15 cellular contexts compared by ENCODE assay signal in the genomic region with DNA sequence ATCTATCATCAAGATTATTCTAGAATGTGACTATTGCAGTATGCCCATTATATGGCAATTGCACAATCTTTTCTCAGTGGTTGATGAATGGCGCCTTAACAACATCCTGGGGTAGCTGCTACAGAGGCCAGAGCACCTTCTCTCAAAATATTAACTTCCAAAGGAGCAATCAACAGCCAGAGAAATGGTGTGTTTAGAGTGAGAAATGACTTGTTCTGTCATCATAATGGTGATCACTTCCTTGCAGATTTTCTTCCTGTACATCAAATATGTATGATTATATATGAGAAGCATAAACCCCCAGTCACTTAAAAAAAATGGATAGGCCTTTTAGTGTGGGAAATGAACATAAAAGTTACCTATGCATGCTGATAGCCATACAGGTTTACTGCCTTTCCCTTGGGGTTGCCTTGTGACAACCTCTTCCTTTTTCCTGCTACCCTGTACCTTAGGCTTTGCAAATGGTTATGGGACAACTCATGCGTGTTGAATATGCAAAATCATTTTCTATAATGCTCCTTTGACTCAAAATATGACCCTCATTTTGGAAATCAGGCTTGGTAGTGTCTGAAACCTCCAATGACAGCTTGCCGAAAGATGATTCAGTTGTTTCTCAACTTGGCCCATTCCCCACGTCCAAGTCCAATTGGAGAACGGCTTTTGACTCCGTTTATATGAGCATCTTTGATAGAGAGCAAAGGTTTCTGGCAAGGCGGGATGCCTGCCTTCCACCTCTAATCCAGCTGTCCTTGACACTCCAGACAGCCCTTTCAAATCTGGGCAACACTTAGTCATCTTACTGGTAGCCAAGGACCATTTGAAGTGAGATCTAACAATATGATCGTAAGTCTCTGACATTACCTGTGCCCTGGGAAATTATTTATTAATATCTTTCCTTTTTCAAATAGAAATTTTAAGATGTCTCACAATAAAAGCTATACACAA.
DNase-seq lines count a peak whose midpoint lies in the region; ATAC-seq, FAIRE-seq and TF ChIP-seq lines count a peak whose summit lies in the region.
"Had no signal": no experiment of that assay in that cellular context is flagged by ENCODE, and none has a peak within 500 bp of the region (broad histone marks: within the 10 kb centered on the region; RNA-seq: fewer than 3 reads in every experiment).

No MANE protein-coding gene starts in this region.

- no peaks in the 10 kb centered on the region for H4K20me1 ChIP-seq in GM12878 (ENCODE audit: control insufficient read depth, insufficient read depth)

- TF ChIP-seq CTCF in GM12878 (IDR thresholded peaks at IDR 0.05 in 2 of 3, conservative IDR thresholded peaks at IDR 0.05 in 1 of 3; ENCODE audit: control insufficient read depth in 2 of 3, extremely low read depth in 1 of 3, insufficient read depth in 1 of 3, low read depth in 3 of 3, low read length in 3 of 3) = no peak

- CTCF ChIA-PET in GM12878 (lab: Yijun Ruan, JAX) = interaction anchor here (1.0 to 2.5 kb wide), 7 partner anchors 10 to 189 kb away, joined by 3 to 9 read pairs (median 3); no protein-coding TSS in a partner anchor

- SMC1A ChIA-PET in GM12878 (lab: Charles Lee; ENCODE audit: uncharacterized antibody, unreplicated experiment) = interaction anchor here (0.9 to 3.6 kb wide), 5 partner anchors 8 to 137 kb away, joined by 3 to 21 read pairs (median 5); no protein-coding TSS in a partner anchor

- H3K27me3 ChIP-seq in GM12878 (replicated peaks in 1 of 2; ENCODE audit: control insufficient read depth in 2 of 2, insufficient read depth in 2 of 2, low read length in 1 of 2) = no peaks in the 10 kb centered on the region
- H3K27me3 ChIP-seq: suprapubic skin had no signal

- H3K4me1 ChIP-seq in GM12878 (ENCODE audit: control insufficient read depth, insufficient read depth, low read length) = peaks cover 15% of the 10 kb centered on the region
- H3K4me1 ChIP-seq: suprapubic skin had no signal

- in situ Hi-C loops in GM12878 (cut with MboI) = no loop called here

- peaks cover 0 to 2% of the 10 kb centered on the region in 2 experiments; a peak in 2 of 4 replicates for H3K36me3 ChIP-seq in GM12878 (ENCODE audit: control insufficient read depth in 2 of 2, insufficient read depth in 2 of 2, low read length in 1 of 2)
- H3K36me3 ChIP-seq: suprapubic skin had no signal

- peak overlapping the region; percentile 81 for H3K27ac ChIP-seq in GM12878 (ENCODE audit: control insufficient read depth, insufficient read depth)
- H3K27ac ChIP-seq: suprapubic skin had no signal

- no peak for TF ChIP-seq POLR2A in GM12878 (IDR thresholded peaks at IDR 0.05; ENCODE audit: low read depth, low read length)

- TF ChIP-seq EP300 in GM12878 (IDR thresholded peaks at IDR 0.05; ENCODE audit: borderline replicate concordance in 1 of 2, control insufficient read depth in 1 of 2, low read depth in 2 of 2, low read length in 2 of 2) = no peak

- no TSS peak for BruUV-seq in GM12878 (replicated peaks; lab: Mats Ljungman, UMichigan)

- no peak overlapping the region for H3K9ac ChIP-seq in GM12878 (ENCODE audit: control insufficient read depth, insufficient read depth, low read length)

- H3K9me3 ChIP-seq in GM12878 (replicated peaks; ENCODE audit: control insufficient read depth, insufficient read depth, low read length) = no peaks in the 10 kb centered on the region
- H3K9me3 ChIP-seq: suprapubic skin had no signal

- POLR2A ChIA-PET in GM12878 (lab: Charles Lee) = interaction anchor here (0.6 kb wide), 1 partner anchor 186 kb away, joined by 4 read pairs; no protein-coding TSS in a partner anchor

- RAD21 ChIA-PET in GM12878 (lab: Charles Lee; ENCODE audit: unreplicated experiment) = interaction anchor here (1.2 kb wide), 1 partner anchor 67 kb away, joined by 4 read pairs; no protein-coding TSS in a partner anchor

- no peak overlapping the region for H3K4me3 ChIP-seq in GM12878
- H3K4me3 ChIP-seq: suprapubic skin had no signal

- ATAC-seq in GM18519 (IDR thresholded peaks at IDR 0.05; ENCODE audit: low FRiP score, unreplicated experiment) (peak; percentile 89), GM21423 (IDR thresholded peaks at IDR 0.05; ENCODE audit: unreplicated experiment) (peak; percentile 86), HG03064 (IDR thresholded peaks at IDR 0.05; ENCODE audit: low read depth, unreplicated experiment) (peak; percentile 91), GM12878 (peak; percentile 93)
- ATAC-seq: activated CD4-positive, CD25-positive, alpha-beta regulatory T cell treated with anti-CD3 and anti-CD28 coated beads, Interleukin-2, amount 50 U/mL, for 24 hours had no signal

- peak overlapping the region; percentile 61 for H3K4me2 ChIP-seq in GM12878 (ENCODE audit: control insufficient read depth, insufficient read depth)

- peak overlapping the region; percentile 62 for H2AFZ ChIP-seq in GM12878 (ENCODE audit: control insufficient read depth, low read depth, low read length)

- peak; percentile 93 for FAIRE-seq in GM12878 (lab: Jason Lieb, UNC)

- intact Hi-C loops in GM12878 (cut with micrococcal nuclease; ENCODE audit: unreplicated experiment) = loop anchor here (2.0 kb wide), 1 partner anchor 67 kb away; no protein-coding TSS in a partner anchor

- TF ChIP-seq RAD21 in GM12878 (IDR thresholded peaks at IDR 0.05; ENCODE audit: insufficient read depth, low read depth, low read length) = no peak

- DNase-seq in GM12878 (ENCODE audit: low read depth, low spot score) (peak; percentile 69), NCI-H1436 (lab: John Stamatoyannopoulos, UW) (no peak), globus pallidus (ENCODE audit: low spot score) (no peak), HuH-7.5 (ENCODE audit: low spot score) (no peak), NCI-H524 treated with DMSO at 0.1 percent for 48 hours (lab: John Stamatoyannopoulos, UW) (no peak)
- DNase-seq: activated effector memory CD4-positive, alpha-beta T cell treated with Interleukin-2 at 50 U/mL for 16 hours; CD4-positive, CD25-positive, alpha-beta regulatory T cell; islet precursor cell; NCI-H2171 treated with DMSO at 0.1 percent for 48 hours; SHP77 had no signal

- WGBS in GM12878 (ENCODE audit: insufficient coverage, insufficient replicate concordance, low lambda C conversion rate, missing lambda C conversion rate) = 11% methylated on average over 8 of the region's 8 CpGs

- H3K79me2 ChIP-seq in GM12878 (ENCODE audit: control insufficient read depth, insufficient read depth, low read length) = no peaks in the 10 kb centered on the region

TF ChIP-seq in GM12878, 131 proteins besides CTCF, POLR2A, EP300 and RAD21 (continues in another document):
- TF ChIP-seq SRF (IDR thresholded peaks at IDR 0.05; ENCODE audit: low read depth in 2 of 2, low read length in 2 of 2) (no peak), HDGF (IDR thresholded peaks at IDR 0.05) (no peak), SREBF2 (IDR thresholded peaks at IDR 0.05; ENCODE audit: low read length) (no peak), BRCA1 (IDR thresholded peaks at IDR 0.05; ENCODE audit: low read depth, low read length) (no peak), FOXM1 (IDR thresholded peaks at IDR 0.05; ENCODE audit: low read depth, low read length) (peak; percentile 57; the same call in 1 of the 2 replicates), SIX5 (IDR thresholded peaks at IDR 0.05; ENCODE audit: low read depth, low read length, severe bottlenecking) (no peak), IKZF1 (conservative IDR thresholded peaks at IDR 0.05) (peak; percentile 42; the same call in 1 of the 2 replicates), RAD51 (IDR thresholded peaks at IDR 0.05) (no peak), KLF5 (IDR thresholded peaks at IDR 0.05; ENCODE audit: partially characterized antibody) (no peak), TBL1XR1 (IDR thresholded peaks at IDR 0.05; ENCODE audit: low read depth, low read length) (no peak), CHD4 (IDR thresholded peaks at IDR 0.05) (no peak)
- TF ChIP-seq, protein P1, sequence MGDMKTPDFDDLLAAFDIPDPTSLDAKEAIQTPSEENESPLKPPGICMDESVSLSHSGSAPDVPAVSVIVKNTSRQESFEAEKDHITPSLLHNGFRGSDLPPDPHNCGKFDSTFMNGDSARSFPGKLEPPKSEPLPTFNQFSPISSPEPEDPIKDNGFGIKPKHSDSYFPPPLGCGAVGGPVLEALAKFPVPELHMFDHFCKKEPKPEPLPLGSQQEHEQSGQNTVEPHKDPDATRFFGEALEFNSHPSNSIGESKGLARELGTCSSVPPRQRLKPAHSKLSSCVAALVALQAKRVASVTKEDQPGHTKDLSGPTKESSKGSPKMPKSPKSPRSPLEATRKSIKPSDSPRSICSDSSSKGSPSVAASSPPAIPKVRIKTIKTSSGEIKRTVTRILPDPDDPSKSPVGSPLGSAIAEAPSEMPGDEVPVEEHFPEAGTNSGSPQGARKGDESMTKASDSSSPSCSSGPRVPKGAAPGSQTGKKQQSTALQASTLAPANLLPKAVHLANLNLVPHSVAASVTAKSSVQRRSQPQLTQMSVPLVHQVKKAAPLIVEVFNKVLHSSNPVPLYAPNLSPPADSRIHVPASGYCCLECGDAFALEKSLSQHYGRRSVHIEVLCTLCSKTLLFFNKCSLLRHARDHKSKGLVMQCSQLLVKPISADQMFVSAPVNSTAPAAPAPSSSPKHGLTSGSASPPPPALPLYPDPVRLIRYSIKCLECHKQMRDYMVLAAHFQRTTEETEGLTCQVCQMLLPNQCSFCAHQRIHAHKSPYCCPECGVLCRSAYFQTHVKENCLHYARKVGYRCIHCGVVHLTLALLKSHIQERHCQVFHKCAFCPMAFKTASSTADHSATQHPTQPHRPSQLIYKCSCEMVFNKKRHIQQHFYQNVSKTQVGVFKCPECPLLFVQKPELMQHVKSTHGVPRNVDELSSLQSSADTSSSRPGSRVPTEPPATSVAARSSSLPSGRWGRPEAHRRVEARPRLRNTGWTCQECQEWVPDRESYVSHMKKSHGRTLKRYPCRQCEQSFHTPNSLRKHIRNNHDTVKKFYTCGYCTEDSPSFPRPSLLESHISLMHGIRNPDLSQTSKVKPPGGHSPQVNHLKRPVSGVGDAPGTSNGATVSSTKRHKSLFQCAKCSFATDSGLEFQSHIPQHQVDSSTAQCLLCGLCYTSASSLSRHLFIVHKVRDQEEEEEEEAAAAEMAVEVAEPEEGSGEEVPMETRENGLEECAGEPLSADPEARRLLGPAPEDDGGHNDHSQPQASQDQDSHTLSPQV (IDR thresholded peaks at IDR 0.05) = no peak
- TF ChIP-seq, protein P2, sequence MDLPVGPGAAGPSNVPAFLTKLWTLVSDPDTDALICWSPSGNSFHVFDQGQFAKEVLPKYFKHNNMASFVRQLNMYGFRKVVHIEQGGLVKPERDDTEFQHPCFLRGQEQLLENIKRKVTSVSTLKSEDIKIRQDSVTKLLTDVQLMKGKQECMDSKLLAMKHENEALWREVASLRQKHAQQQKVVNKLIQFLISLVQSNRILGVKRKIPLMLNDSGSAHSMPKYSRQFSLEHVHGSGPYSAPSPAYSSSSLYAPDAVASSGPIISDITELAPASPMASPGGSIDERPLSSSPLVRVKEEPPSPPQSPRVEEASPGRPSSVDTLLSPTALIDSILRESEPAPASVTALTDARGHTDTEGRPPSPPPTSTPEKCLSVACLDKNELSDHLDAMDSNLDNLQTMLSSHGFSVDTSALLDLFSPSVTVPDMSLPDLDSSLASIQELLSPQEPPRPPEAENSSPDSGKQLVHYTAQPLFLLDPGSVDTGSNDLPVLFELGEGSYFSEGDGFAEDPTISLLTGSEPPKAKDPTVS (IDR thresholded peaks at IDR 0.05; ENCODE audit: low read depth, low read length) = no peak
